25 cellular contexts compared by ENCODE assay signal in genomic region chr20:61955668-61956395, GRCh38.
"Had no signal": no experiment of that assay in that cellular context is flagged by ENCODE, and none has a peak within 500 bp of the region (broad histone marks: within the 10 kb centered on the region; RNA-seq: fewer than 3 reads in every experiment).

No MANE protein-coding gene starts in this region.

- H2AFZ ChIP-seq: neural progenitor cell, parathyroid adenoma had no signal

- H3K4me2 ChIP-seq: neural progenitor cell had no signal

- H3K4me1 ChIP-seq: esophagus squamous epithelium, foreskin keratinocyte, left ventricle myocardium inferior, lower lobe of right lung, parathyroid adenoma, psoas muscle, spleen, tibial artery, upper lobe of left lung, uterus had no signal

- ATAC-seq: foreskin keratinocyte; left cardiac atrium; lower lobe of right lung; natural killer cell; psoas muscle; sciatic nerve; stimulated activated memory B cell treated with anti-CD40 and anti-IgM and Interleukin-4, amounts not matched to agents 10 μg/mL and 1 μg/mL and 100 μg/mL, for 72 hours had no signal

- DNase-seq: dermis blood vessel endothelial cell; esophagus squamous epithelium; foreskin keratinocyte; kidney; left cardiac atrium; left ventricle myocardium inferior; lower lobe of right lung; natural killer cell; occipital lobe; psoas muscle; retina; spleen; stimulated activated CD4-positive, alpha-beta T cell treated with anti-CD3 and anti-CD28 coated beads, Interleukin-15, amount 100 ng/mL, for 24 hours; stimulated activated CD4-positive, alpha-beta T cell treated with anti-CD3 and anti-CD28 coated beads, Interleukin-1b, Interleukin-23, amount 100 ng/mL, for 48 hours; stimulated activated CD4-positive, alpha-beta T cell treated with anti-CD3 and anti-CD28 coated beads, Interleukin-4, amount 100 ng/mL, for 24 hours; upper lobe of left lung; uterus had no signal

- H3K9ac ChIP-seq: neural progenitor cell, parathyroid adenoma had no signal

- H3K27me3 ChIP-seq: neural progenitor cell, uterus had no signal

- H3K36me3 Mint-ChIP-seq: memory B cell; mesothelial cell of epicardium; natural killer cell; neural progenitor cell; stimulated activated memory B cell treated with anti-CD40 and anti-IgM and Interleukin-4, amounts not matched to agents 10 μg/mL and 1 μg/mL and 100 μg/mL, for 72 hours had no signal

- H3K9me3 ChIP-seq: esophagus squamous epithelium, left ventricle myocardium inferior, lower lobe of right lung, psoas muscle, spleen, tibial artery, upper lobe of left lung, uterus had no signal

- H3K36me3 ChIP-seq: esophagus squamous epithelium, left ventricle myocardium inferior, lower lobe of right lung, neural progenitor cell, spleen, tibial artery, upper lobe of left lung, uterus had no signal

- H3K4me3 ChIP-seq: esophagus squamous epithelium, left ventricle myocardium inferior, lower lobe of right lung, neural progenitor cell, psoas muscle, spleen, tibial artery, upper lobe of left lung, uterus had no signal

- H3K9me3 Mint-ChIP-seq: memory B cell; mesothelial cell of epicardium; natural killer cell; neural progenitor cell; stimulated activated memory B cell treated with anti-CD40 and anti-IgM and Interleukin-4, amounts not matched to agents 10 μg/mL and 1 μg/mL and 100 μg/mL, for 72 hours; stimulated activated naive CD8-positive, alpha-beta T cell treated with anti-CD3 and anti-CD28 coated beads, Interleukin-15, Interleukin-2, amounts not matched to agents 100 ng/mL and 50 ng/mL, for 24 hours had no signal

- H3K4me1 Mint-ChIP-seq: memory B cell; mesothelial cell of epicardium; stimulated activated memory B cell treated with anti-CD40 and anti-IgM and Interleukin-4, amounts not matched to agents 10 μg/mL and 1 μg/mL and 100 μg/mL, for 72 hours had no signal

- H3K4me3 Mint-ChIP-seq: memory B cell; mesothelial cell of epicardium; natural killer cell; neural progenitor cell; stimulated activated memory B cell treated with anti-CD40 and anti-IgM and Interleukin-4, amounts not matched to agents 10 μg/mL and 1 μg/mL and 100 μg/mL, for 72 hours; stimulated activated naive CD8-positive, alpha-beta T cell treated with anti-CD3 and anti-CD28 coated beads, Interleukin-15, Interleukin-2, amounts not matched to agents 100 ng/mL and 50 ng/mL, for 24 hours had no signal

- H3K27ac ChIP-seq: esophagus squamous epithelium, foreskin keratinocyte, left ventricle myocardium inferior, lower lobe of right lung, neural progenitor cell, parathyroid adenoma, psoas muscle, spleen, tibial artery, upper lobe of left lung, uterus had no signal

- FAIRE-seq: kidney had no signal

- H3K27ac Mint-ChIP-seq: memory B cell; mesothelial cell of epicardium; natural killer cell; neural progenitor cell; stimulated activated memory B cell treated with anti-CD40 and anti-IgM and Interleukin-4, amounts not matched to agents 10 μg/mL and 1 μg/mL and 100 μg/mL, for 72 hours; stimulated activated naive CD8-positive, alpha-beta T cell treated with anti-CD3 and anti-CD28 coated beads, Interleukin-15, Interleukin-2, amounts not matched to agents 100 ng/mL and 50 ng/mL, for 24 hours had no signal

- H3K79me2 ChIP-seq: parathyroid adenoma had no signal
